In the genomic region with DNA sequence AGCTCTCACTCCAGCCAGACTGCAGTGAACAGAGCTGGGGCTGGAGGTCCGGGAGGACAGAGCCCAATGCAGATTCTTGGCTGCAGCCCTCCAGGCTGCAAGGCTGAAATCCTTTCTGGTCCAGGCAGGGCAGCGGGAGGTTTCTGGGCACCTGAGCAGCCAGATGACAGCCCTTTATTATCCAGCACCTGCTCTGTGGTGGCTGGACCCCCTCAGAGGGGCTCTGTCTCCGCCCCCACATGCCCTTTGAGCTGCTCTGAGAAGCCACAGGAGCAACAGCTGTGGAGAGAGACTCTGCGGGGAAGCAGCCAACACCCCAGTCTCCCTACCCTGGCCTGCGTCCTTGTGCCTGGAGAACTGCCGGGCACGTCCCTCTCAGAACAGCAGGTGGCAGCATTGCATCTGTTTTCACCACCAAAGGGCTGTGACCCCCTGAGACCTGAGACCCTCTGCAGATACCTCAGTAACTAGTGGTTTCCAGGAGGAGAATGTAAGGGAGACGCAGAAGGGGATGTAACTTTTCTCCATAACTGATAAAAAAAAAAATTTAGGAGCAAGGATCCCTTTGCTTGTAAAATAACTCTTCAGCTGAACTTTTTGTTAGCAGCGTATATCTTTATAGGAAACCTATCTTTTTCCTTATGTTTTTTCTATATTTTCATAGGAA, we compare ENCODE assay signal across 8 cellular contexts. TPM values are rescaled to one million over a fixed set of nuclear protein-coding genes. Genes with fewer than 3 reads are reported as not detected.
A peak's percentile ranks its signal among the peaks of the same experiment; 100 is the strongest.
DNase-seq lines count a peak whose midpoint lies in the region; ATAC-seq and TF ChIP-seq lines count a peak whose summit lies in the region.

No MANE protein-coding gene starts in this region.

- H3K9ac ChIP-seq in Loucy (ENCODE audit: low read depth, low read length, poor library complexity, severe bottlenecking) = no peak overlapping the region

- H3K27ac ChIP-seq in psoas muscle = peak overlapping the region; percentile 33
- no peak overlapping the region for H3K27ac ChIP-seq in vagina

- 15 to 18% (median 16%) methylated on average over 9 of the region's 9 CpGs for WGBS in psoas muscle, 3 donors

- CTCF ChIA-PET in activated naive CD4-positive, alpha-beta T cell treated with anti-CD3 and anti-CD28 coated beads, Interleukin-2, amount 10 ng/mL, durations not matched to agents 7 days and 5 days (lab: Charles Lee) = interaction anchor here (0.6 to 3.6 kb wide), 27 partner anchors 9 to 219 kb away, joined by 3 to 34 read pairs (median 4); partner anchors contain the start of genes DHX58, DNAJC7, KCNH4 and ODAD4

- H3K36me3 Mint-ChIP-seq in activated naive CD4-positive, alpha-beta T cell treated with anti-CD3 and anti-CD28 coated beads, Interleukin-2, amount 10 ng/mL, durations not matched to agents 7 days and 5 days = peaks cover 3% of the 10 kb centered on the region

- DNase-seq in DMS 273 treated with DMSO at 0.1 percent for 48 hours (lab: John Stamatoyannopoulos, UW) = peak; percentile 45
- DNase-seq in SK-MEL-5 (ENCODE audit: low read depth, low spot score) = peak; percentile 76
- peak; percentile 84 for DNase-seq in activated naive CD4-positive, alpha-beta T cell treated with anti-CD3 and anti-CD28 coated beads, Interleukin-2, amount 10 ng/mL, durations not matched to agents 7 days and 5 days
- peak; percentile 87 for DNase-seq in Right ventricle myocardium superior
- DNase-seq in psoas muscle = peak; percentile 74 to 92
- DNase-seq in vagina (ENCODE audit: extremely low spot score in 2 of 2) = no peak

- TF ChIP-seq POLR2A in vagina (IDR thresholded peaks at IDR 0.05) = no peak

- H3K79me2 ChIP-seq in Loucy (ENCODE audit: insufficient read depth, low read length) = peaks cover 17% of the 10 kb centered on the region

- H3K4me3 ChIP-seq in Loucy (ENCODE audit: low read length, poor library complexity, severe bottlenecking) (no peak overlapping the region), psoas muscle (peak overlapping the region; percentile 18), vagina (no peak overlapping the region)

- H2AFZ ChIP-seq in Loucy (ENCODE audit: low read length) = peak overlapping the region; percentile 62; the same call in 1 of the 2 replicates

- H3K4me2 ChIP-seq in Loucy (ENCODE audit: low read depth, low read length, poor library complexity, severe bottlenecking) = no peak overlapping the region

- no peaks in the 10 kb centered on the region; the same call in 1 of the 2 replicates for H3F3A ChIP-seq in Loucy (ENCODE audit: low read depth)

- ATAC-seq in Right ventricle myocardium superior (ENCODE audit: poor library complexity) (peak; percentile 40), psoas muscle (peak; percentile 56 to 66 (median 62)), GM21526 (IDR thresholded peaks at IDR 0.05; ENCODE audit: low FRiP score, unreplicated experiment) (no peak)

- TF ChIP-seq CTCF in Loucy (conservative IDR thresholded peaks at IDR 0.05; ENCODE audit: low read length) = peak; percentile 98
- TF ChIP-seq CTCF in psoas muscle (IDR thresholded peaks at IDR 0.05) = peak; percentile 82
- peak; percentile 53 to 93 (median 75) for TF ChIP-seq CTCF in vagina (IDR thresholded peaks at IDR 0.05)

- H3K27me3 ChIP-seq in Loucy (ENCODE audit: insufficient read depth, low read length, poor library complexity, severe bottlenecking) = no peaks in the 10 kb centered on the region
- no peaks in the 10 kb centered on the region for H3K27me3 ChIP-seq in psoas muscle (ENCODE audit: insufficient read depth in 3 of 3, low read length in 2 of 3)
- H3K27me3 ChIP-seq in vagina = no peaks in the 10 kb centered on the region

- H4K20me1 ChIP-seq in Loucy (ENCODE audit: insufficient read depth, low read length, poor library complexity, severe bottlenecking) = no peaks in the 10 kb centered on the region

- H3K36me3 ChIP-seq in Loucy (ENCODE audit: insufficient read depth, low read length) (no peaks in the 10 kb centered on the region), psoas muscle (ENCODE audit: insufficient read depth in 1 of 2, low read depth in 1 of 2) (peaks cover 0 to under 1% of the 10 kb centered on the region in 2 donors), vagina (no peaks in the 10 kb centered on the region)

- intact Hi-C loops in Right ventricle myocardium superior (cut with DNase I) (no loop called here), psoas muscle (cut with DNase I) (loop anchor here (1.0 to 5.0 kb wide), 3 partner anchors 100 to 154 kb away; no protein-coding TSS in a partner anchor), vagina (cut with DNase I) (no loop called here)

- in situ Hi-C loops in SK-MEL-5 (cut with HindIII; ENCODE audit: low pct_unique_long_range_greater_than_20kb, low sequenced_read_pairs) = no loop called here

- H3K27me3 Mint-ChIP-seq in activated naive CD4-positive, alpha-beta T cell treated with anti-CD3 and anti-CD28 coated beads, Interleukin-2, amount 10 ng/mL, durations not matched to agents 7 days and 5 days = peaks cover 35% of the 10 kb centered on the region

- no peaks in the 10 kb centered on the region for H3K9me3 ChIP-seq in Loucy (ENCODE audit: insufficient read depth, low read depth, low read length)
- no peaks in the 10 kb centered on the region for H3K9me3 ChIP-seq in psoas muscle
- H3K9me3 ChIP-seq in vagina = no peaks in the 10 kb centered on the region

- H3K4me3 Mint-ChIP-seq in activated naive CD4-positive, alpha-beta T cell treated with anti-CD3 and anti-CD28 coated beads, Interleukin-2, amount 10 ng/mL, durations not matched to agents 7 days and 5 days = no peak overlapping the region

- H3K9me3 Mint-ChIP-seq in activated naive CD4-positive, alpha-beta T cell treated with anti-CD3 and anti-CD28 coated beads, Interleukin-2, amount 10 ng/mL, durations not matched to agents 7 days and 5 days = no peaks in the 10 kb centered on the region

- peaks cover 22% of the 10 kb centered on the region for H3K4me1 Mint-ChIP-seq in activated naive CD4-positive, alpha-beta T cell treated with anti-CD3 and anti-CD28 coated beads, Interleukin-2, amount 10 ng/mL, durations not matched to agents 7 days and 5 days

- H3K9me2 ChIP-seq in Loucy (replicated peaks; ENCODE audit: low read depth, low read length) = no peaks in the 10 kb centered on the region

- H3K4me1 ChIP-seq in Loucy (ENCODE audit: insufficient read depth, low read length, poor library complexity, severe bottlenecking) = peaks cover 23% of the 10 kb centered on the region
- peaks cover 33% of the 10 kb centered on the region for H3K4me1 ChIP-seq in psoas muscle
- H3K4me1 ChIP-seq in vagina = peaks cover 24% of the 10 kb centered on the region

- no peak overlapping the region for H3K27ac Mint-ChIP-seq in activated naive CD4-positive, alpha-beta T cell treated with anti-CD3 and anti-CD28 coated beads, Interleukin-2, amount 10 ng/mL, durations not matched to agents 7 days and 5 days

RNA-seq across cellular contexts. Expression of gene CNP, which starts 3.7 kb away (rescaled TPM):
- 103 and 104 TPM in 2 replicates for total RNA-seq in SK-MEL-5 (2014; rRNA removed; shearing (Covaris generic))
- polyA plus RNA-seq in SK-MEL-5 (2015; cell fraction: cytosol; rRNA removed) = 176 and 223 TPM in 2 replicates
- polyA plus RNA-seq in SK-MEL-5 (2015; cell fraction: nucleus; rRNA removed) = 106 and 126 TPM in 2 replicates
- total RNA-seq in Right ventricle myocardium superior (23.0 TPM), psoas muscle (10 to 100 TPM; 21.0 to 26.8 (median 22.9) TPM), vagina (54.0 TPM)
- polyA plus RNA-seq in psoas muscle = 10 to 100 TPM; 17.6 to 22.6 (median 21.2) TPM

RNA-seq across cellular contexts. Expression of gene ODAD4, which starts 32.5 kb away (rescaled TPM):
- 0.98 and 1.3 TPM in 2 replicates for total RNA-seq in SK-MEL-5 (2014; rRNA removed; shearing (Covaris generic))
- polyA plus RNA-seq in SK-MEL-5 (2015; cell fraction: cytosol; rRNA removed) = 1.2 and 2.5 TPM in 2 replicates
- 3.4 and 4.3 TPM in 2 replicates for polyA plus RNA-seq in SK-MEL-5 (2015; cell fraction: nucleus; rRNA removed)
- total RNA-seq in Right ventricle myocardium superior = 0.75 TPM
- total RNA-seq in psoas muscle = under 1 TPM in 2 of 4 donors, not detected in 2; 0.17 to 0.32 TPM
- under 1 TPM; 0.31 to 0.99 (median 0.63) TPM for polyA plus RNA-seq in psoas muscle
- 1.7 TPM for total RNA-seq in vagina

RNA-seq across cellular contexts. Expression of gene ACLY, which starts 44.1 kb away (rescaled TPM):
- total RNA-seq in SK-MEL-5 (2014; rRNA removed; shearing (Covaris generic)) = 112 and 113 TPM in 2 replicates
- polyA plus RNA-seq in SK-MEL-5 (2015; cell fraction: cytosol; rRNA removed) = 132 and 175 TPM in 2 replicates
- polyA plus RNA-seq in SK-MEL-5 (2015; cell fraction: nucleus; rRNA removed) = 88.7 and 106 TPM in 2 replicates
- 24.0 TPM for total RNA-seq in Right ventricle myocardium superior
- total RNA-seq in psoas muscle = 10 to 100 TPM; 18.6 to 24.1 (median 21.5) TPM
- polyA plus RNA-seq in psoas muscle = 10 to 100 TPM; 10.5 to 20.5 (median 17.9) TPM
- total RNA-seq in vagina = 74.9 TPM

RNA-seq across cellular contexts. Expression of gene DNAJC7, which starts 54.3 kb away (rescaled TPM):
- 81.1 and 85.9 TPM in 2 replicates for total RNA-seq in SK-MEL-5 (2014; rRNA removed; shearing (Covaris generic))
- polyA plus RNA-seq in SK-MEL-5 (2015; cell fraction: cytosol; rRNA removed) = 57.5 and 71.2 TPM in 2 replicates
- polyA plus RNA-seq in SK-MEL-5 (2015; cell fraction: nucleus; rRNA removed) = 67.8 and 86.5 TPM in 2 replicates
- total RNA-seq in Right ventricle myocardium superior = 81.2 TPM
- 100 to 1,000 TPM in 1 of 4 donors, 10 to 100 TPM in 3; 66.3 to 102 (median 76.9) TPM for total RNA-seq in psoas muscle
- polyA plus RNA-seq in psoas muscle = 100 to 1,000 TPM in 1 of 3 donors, 10 to 100 TPM in 2; 85.4 to 142 (median 93.3) TPM
- total RNA-seq in vagina = 60.2 TPM

RNA-seq across cellular contexts. Expression of gene NKIRAS2, which starts 57.0 kb away (rescaled TPM):
- 25.8 and 32.6 TPM in 2 replicates for total RNA-seq in SK-MEL-5 (2014; rRNA removed; shearing (Covaris generic))
- polyA plus RNA-seq in SK-MEL-5 (2015; cell fraction: cytosol; rRNA removed) = 79.9 and 94.6 TPM in 2 replicates
- 39.8 and 41.1 TPM in 2 replicates for polyA plus RNA-seq in SK-MEL-5 (2015; cell fraction: nucleus; rRNA removed)
- total RNA-seq in Right ventricle myocardium superior (43.8 TPM), psoas muscle (10 to 100 TPM; 35.0 to 46.8 (median 39.4) TPM), vagina (28.7 TPM)
- 10 to 100 TPM; 41.5 to 81.1 (median 43.1) TPM for polyA plus RNA-seq in psoas muscle

Comparison
In these comparisons a context has a peak if more than half of its experiments do, and no peak if none do; other contexts are left out.
1. DNase-seq: peak in DMS 273 treated with DMSO at 0.1 percent for 48 hours (single experiment), SK-MEL-5 (single experiment), activated naive CD4-positive, alpha-beta T cell treated with anti-CD3 and anti-CD28 coated beads, Interleukin-2, amount 10 ng/mL, durations not matched to agents 7 days and 5 days (single experiment), Right ventricle myocardium superior (single experiment) and psoas muscle (2 of 2); none in vagina (0 of 2).
2. intact Hi-C loops: an anchor here in psoas muscle (1.0 to 5.0 kb wide); none called in Right ventricle myocardium superior and vagina.
3. Peak in every context shown above with its lines, with median percentiles within 50 percentile points of each other: CTCF ChIP-seq.